In the genomic region with DNA sequence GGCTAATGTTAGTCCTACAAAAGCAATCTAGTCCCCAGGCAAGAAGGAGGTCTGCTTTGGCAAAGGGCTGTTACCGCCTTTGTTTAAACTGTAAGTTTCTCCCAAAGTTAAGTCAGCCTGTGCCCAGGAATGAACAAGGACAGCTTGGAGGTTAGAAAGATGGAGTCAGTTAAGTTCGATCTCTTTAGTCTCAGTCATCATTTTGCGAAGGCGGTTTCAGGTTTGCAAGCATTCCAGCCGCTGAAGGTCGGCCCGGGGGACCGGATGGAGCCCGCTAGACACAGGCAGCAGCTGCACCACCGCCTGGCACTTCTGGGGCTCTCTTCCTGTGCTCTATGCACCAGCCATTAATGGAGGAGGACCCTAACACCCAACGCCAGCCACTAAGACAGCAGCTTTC, we compare ENCODE assay signal across 11 cellular contexts.
A peak's percentile ranks its signal among the peaks of the same experiment; 100 is the strongest.
DNase-seq lines count a peak whose midpoint lies in the region; ATAC-seq, FAIRE-seq and TF ChIP-seq lines count a peak whose summit lies in the region.
"Had no signal": no experiment of that assay in that cellular context is flagged by ENCODE, and none has a peak within 500 bp of the region (broad histone marks: within the 10 kb centered on the region; RNA-seq: fewer than 3 reads in every experiment).

No MANE protein-coding gene starts in this region.

- no peak overlapping the region for H3K9ac ChIP-seq in K562 (ENCODE audit: insufficient read depth in 1 of 2, low read depth in 2 of 2, low read length in 2 of 2)
- H3K9ac ChIP-seq in mesenchymal stem cell (ENCODE audit: low read length): no peak overlapping the region

- H3K4me3 ChIP-seq in K562 (no peak overlapping the region), mesenchymal stem cell (ENCODE audit: insufficient read depth in 1 of 2, low read depth in 1 of 2, low read length in 2 of 2) (no peak overlapping the region), thoracic aorta (no peak overlapping the region)
- H3K4me3 ChIP-seq: tibial nerve had no signal

- H3K36me3 ChIP-seq in K562 (ENCODE audit: control insufficient read depth, insufficient read depth, low read length) (no peaks in the 10 kb centered on the region; the same call in 2 of the 3 replicates), mesenchymal stem cell (ENCODE audit: control insufficient read depth in 1 of 2, insufficient read depth in 2 of 2, low read depth in 1 of 2, low read length in 2 of 2) (peaks cover 11% of the 10 kb centered on the region in 2 experiments), thoracic aorta (no peaks in the 10 kb centered on the region)
- H3K36me3 ChIP-seq: tibial nerve had no signal

- TF ChIP-seq POLR2A in K562 (conservative IDR thresholded peaks at IDR 0.05): no peak

- intact Hi-C loops in K562 (cut with micrococcal nuclease): loop anchor here (2.0 kb wide), 1 partner anchor 23 kb away; no protein-coding TSS in a partner anchor

- no TSS peak for BruUV-seq in K562 (replicated peaks; lab: Mats Ljungman, UMichigan)

- H2AK5ac ChIP-seq in mesenchymal stem cell (ENCODE audit: low read length, severe bottlenecking): peak overlapping the region; percentile 36

- H2BK120ac ChIP-seq in mesenchymal stem cell (ENCODE audit: low read depth, low read length): no peak overlapping the region

- no peak overlapping the region for H2BK5ac ChIP-seq in mesenchymal stem cell (ENCODE audit: low read depth, low read length, poor library complexity, severe bottlenecking)

- H3K36me3 Mint-ChIP-seq in activated T-cell treated with anti-CD3 and anti-CD28 coated beads, Interleukin-2, amount 50 U/mL, for 24 hours (ENCODE audit: low read depth): peaks cover 66% of the 10 kb centered on the region

- H3K4me3 Mint-ChIP-seq in activated T-cell treated with anti-CD3 and anti-CD28 coated beads, Interleukin-2, amount 50 U/mL, for 24 hours: no peak overlapping the region
- H3K4me3 Mint-ChIP-seq: activated B cell treated with CpG ODN at 0.5 μM for 24 hours, B cell had no signal

- peaks cover 79% of the 10 kb centered on the region for H3K79me2 ChIP-seq in K562 (ENCODE audit: control insufficient read depth, insufficient read depth, low read length)

- H3K4me1 ChIP-seq in K562 (replicated peaks in 1 of 2; ENCODE audit: control insufficient read depth in 2 of 2, insufficient read depth in 2 of 2, low read length in 2 of 2) (peaks cover 38 to 43% of the 10 kb centered on the region in 2 experiments; a peak in 4 of 5 replicates), mesenchymal stem cell (ENCODE audit: control insufficient read depth, insufficient read depth, low read depth, low read length) (peaks cover 39% of the 10 kb centered on the region), thoracic aorta (ENCODE audit: control insufficient read depth in 1 of 2, low read depth in 2 of 2) (peaks cover 23 to 38% of the 10 kb centered on the region in 2 donors)

- H3K4ac ChIP-seq in mesenchymal stem cell (ENCODE audit: low read depth in 1 of 2, low read length in 2 of 2): no peak overlapping the region

- H3K27me3 ChIP-seq in K562 (ENCODE audit: control insufficient read depth in 2 of 2, insufficient read depth in 2 of 2, low read length in 2 of 2): no peaks in the 10 kb centered on the region
- no peaks in the 10 kb centered on the region for H3K27me3 ChIP-seq in mesenchymal stem cell (ENCODE audit: control insufficient read depth in 1 of 2, insufficient read depth in 1 of 2, low read length in 2 of 2)
- H3K27me3 ChIP-seq in thoracic aorta (replicated peaks; ENCODE audit: insufficient read depth): no peaks in the 10 kb centered on the region
- H3K27me3 ChIP-seq: tibial nerve had no signal

- no peak for TF ChIP-seq RAD21 in K562 (CRISPR knock-in tag; conservative IDR thresholded peaks at IDR 0.05 in 1 of 2, IDR thresholded peaks at IDR 0.05 in 1 of 2)

- peak overlapping the region in 1 of 2 experiments; percentile 87 for H3K14ac ChIP-seq in mesenchymal stem cell (ENCODE audit: low read length in 2 of 2)

- in situ Hi-C loops in K562 (cut with MboI): no loop called here

- peak overlapping the region; percentile 25 for H4K91ac ChIP-seq in mesenchymal stem cell (ENCODE audit: low read length)

- no peak for TF ChIP-seq CTCF in K562 (IDR thresholded peaks at IDR 0.05 in 2 of 3, conservative IDR thresholded peaks at IDR 0.05 in 1 of 3; ENCODE audit: insufficient read depth in 2 of 3, low read depth in 1 of 3, low read length in 3 of 3)
- no peak for TF ChIP-seq CTCF in thoracic aorta (IDR thresholded peaks at IDR 0.05)

- no peak for DNase-seq in activated T-cell treated with anti-CD3 and anti-CD28 coated beads, Interleukin-2, amount 50 U/mL, for 24 hours
- no peak for DNase-seq in activated T-cell treated with anti-CD3 and anti-CD28 coated beads for 4 hours
- no peak for DNase-seq in K562 (ENCODE audit: extremely low read depth in 1 of 4, low spot score in 3 of 4)
- no peak for DNase-seq in mesenchymal stem cell
- no peak for DNase-seq in thoracic aorta (ENCODE audit: low spot score)
- no peak for DNase-seq in RCC 7860 (ENCODE audit: low spot score)
- no peak for DNase-seq in T-helper 9 cell
- DNase-seq: activated B cell treated with CpG ODN at 0.5 μM for 24 hours had no signal

- H3K4me2 ChIP-seq in K562 (ENCODE audit: insufficient read depth, low read length): no peak overlapping the region
- H3K4me2 ChIP-seq in mesenchymal stem cell (ENCODE audit: low read length, poor library complexity, severe bottlenecking): no peak overlapping the region

- peaks cover 99% of the 10 kb centered on the region for H3K4me1 Mint-ChIP-seq in activated T-cell treated with anti-CD3 and anti-CD28 coated beads, Interleukin-2, amount 50 U/mL, for 24 hours (ENCODE audit: low read depth)

- no peaks in the 10 kb centered on the region for H3K27me3 Mint-ChIP-seq in activated T-cell treated with anti-CD3 and anti-CD28 coated beads, Interleukin-2, amount 50 U/mL, for 24 hours
- H3K27me3 Mint-ChIP-seq: activated B cell treated with CpG ODN at 0.5 μM for 24 hours, B cell had no signal

- H2AFZ ChIP-seq in K562 (ENCODE audit: low read depth, low read length): no peak overlapping the region
- H2AFZ ChIP-seq in mesenchymal stem cell (ENCODE audit: low read depth, low read length): no peak overlapping the region

- TF ChIP-seq EP300 in K562 (IDR thresholded peaks at IDR 0.05; ENCODE audit: low read length): no peak

- CTCF ChIA-PET in K562 (lab: Yijun Ruan, JAX; ENCODE audit: low intra/inter-chr PET ratio): no interaction called here

- H3K27ac ChIP-seq in K562 (ENCODE audit: extremely low read depth, low read depth, low read length) (no peak overlapping the region), mesenchymal stem cell (ENCODE audit: low read length, poor library complexity, severe bottlenecking) (no peak overlapping the region), thoracic aorta (peak overlapping the region; percentile 67 to 75)

- H2BK15ac ChIP-seq in mesenchymal stem cell (ENCODE audit: low read depth, poor library complexity, severe bottlenecking): peak overlapping the region; percentile 60

- peaks cover 12% of the 10 kb centered on the region for H3K9me1 ChIP-seq in K562 (ENCODE audit: control insufficient read depth, insufficient read depth, low read length)

- 89% methylated on average over 10 of the region's 11 CpGs for WGBS in K562 (ENCODE audit: insufficient coverage, low coverage, missing lambda C conversion rate)
- 93% methylated on average over 9 of the region's 11 CpGs for WGBS in mesenchymal stem cell

- peak overlapping the region; percentile 88 for H3K27ac Mint-ChIP-seq in activated T-cell treated with anti-CD3 and anti-CD28 coated beads, Interleukin-2, amount 50 U/mL, for 24 hours
- H3K27ac Mint-ChIP-seq: B cell had no signal

- no peaks in the 10 kb centered on the region for H3K9me3 Mint-ChIP-seq in activated T-cell treated with anti-CD3 and anti-CD28 coated beads, Interleukin-2, amount 50 U/mL, for 24 hours
- H3K9me3 Mint-ChIP-seq: activated B cell treated with CpG ODN at 0.5 μM for 24 hours had no signal

- ATAC-seq in K562 (no peak), thoracic aorta (ENCODE audit: insufficient number of reproducible peaks, low FRiP score, low read depth) (no peak), GM19023 (IDR thresholded peaks at IDR 0.05; ENCODE audit: unreplicated experiment) (no peak)

- H2BK12ac ChIP-seq in mesenchymal stem cell (ENCODE audit: low read length in 2 of 2): peak overlapping the region in 1 of 2 experiments; percentile 86

- POLR2A ChIA-PET in K562 (lab: Yijun Ruan, JAX): interaction anchor here (1.6 kb wide), 1 partner anchor 18 kb away, joined by 6 read pairs; no protein-coding TSS in a partner anchor

- H4K20me1 ChIP-seq in K562 (replicated peaks; ENCODE audit: control insufficient read depth, insufficient read depth, low read length): peaks cover 40% of the 10 kb centered on the region

- H3K9me3 ChIP-seq in K562 (replicated peaks; ENCODE audit: control insufficient read depth, insufficient read depth, low read depth, low read length): no peaks in the 10 kb centered on the region
- no peaks in the 10 kb centered on the region for H3K9me3 ChIP-seq in mesenchymal stem cell (ENCODE audit: control insufficient read depth, low read length)
- no peaks in the 10 kb centered on the region for H3K9me3 ChIP-seq in thoracic aorta
- H3K9me3 ChIP-seq: tibial nerve had no signal

- peak overlapping the region in 1 of 2 experiments; percentile 73 for H3K23ac ChIP-seq in mesenchymal stem cell (ENCODE audit: low read length in 2 of 2)

- FAIRE-seq in K562 (lab: Jason Lieb, UNC) (no peak), RCC 7860 (lab: Jason Lieb, UNC) (no peak)

- H3K18ac ChIP-seq in mesenchymal stem cell (ENCODE audit: low read depth in 1 of 2, low read length in 2 of 2): peak overlapping the region; percentile 29 to 84

- no peak overlapping the region for H4K8ac ChIP-seq in mesenchymal stem cell (ENCODE audit: low read length)

- H3K79me1 ChIP-seq in mesenchymal stem cell (replicated peaks; ENCODE audit: low read length, poor library complexity, severe bottlenecking): peaks cover 39% of the 10 kb centered on the region

TF ChIP-seq in K562, 482 proteins besides CTCF, POLR2A, EP300 and RAD21 (continues in another document):
- TF ChIP-seq ZSCAN32 (CRISPR knock-in tag; IDR thresholded peaks at IDR 0.05) (no peak), PTTG1 (tag; IDR thresholded peaks at IDR 0.05; ENCODE audit: low read depth) (peak; percentile 15; the same call in 1 of the 2 replicates), GTF2F1 (IDR thresholded peaks at IDR 0.05; ENCODE audit: low read depth, low read length) (no peak), TSC22D4 (tag; IDR thresholded peaks at IDR 0.05) (no peak), EGR1 (conservative IDR thresholded peaks at IDR 0.05) (no peak), ZNF57 (CRISPR knock-in tag; IDR thresholded peaks at IDR 0.05) (no peak), STAT5A (IDR thresholded peaks at IDR 0.05; ENCODE audit: borderline replicate concordance, low read length) (no peak), ZEB2 (IDR thresholded peaks at IDR 0.05) (no peak), SMAD4 (CRISPR knock-in tag; conservative IDR thresholded peaks at IDR 0.05) (peak; percentile 36; the same call in 1 of the 2 replicates)

Comparison
In these comparisons a context has a peak if more than half of its experiments do, and no peak if none do; other contexts are left out.
1. H3K27ac ChIP-seq: peak in thoracic aorta (2 of 2); none in K562 (single experiment) and mesenchymal stem cell (single experiment).